Comparison of ENCODE assay signal across 26 cellular contexts in the genomic region with DNA sequence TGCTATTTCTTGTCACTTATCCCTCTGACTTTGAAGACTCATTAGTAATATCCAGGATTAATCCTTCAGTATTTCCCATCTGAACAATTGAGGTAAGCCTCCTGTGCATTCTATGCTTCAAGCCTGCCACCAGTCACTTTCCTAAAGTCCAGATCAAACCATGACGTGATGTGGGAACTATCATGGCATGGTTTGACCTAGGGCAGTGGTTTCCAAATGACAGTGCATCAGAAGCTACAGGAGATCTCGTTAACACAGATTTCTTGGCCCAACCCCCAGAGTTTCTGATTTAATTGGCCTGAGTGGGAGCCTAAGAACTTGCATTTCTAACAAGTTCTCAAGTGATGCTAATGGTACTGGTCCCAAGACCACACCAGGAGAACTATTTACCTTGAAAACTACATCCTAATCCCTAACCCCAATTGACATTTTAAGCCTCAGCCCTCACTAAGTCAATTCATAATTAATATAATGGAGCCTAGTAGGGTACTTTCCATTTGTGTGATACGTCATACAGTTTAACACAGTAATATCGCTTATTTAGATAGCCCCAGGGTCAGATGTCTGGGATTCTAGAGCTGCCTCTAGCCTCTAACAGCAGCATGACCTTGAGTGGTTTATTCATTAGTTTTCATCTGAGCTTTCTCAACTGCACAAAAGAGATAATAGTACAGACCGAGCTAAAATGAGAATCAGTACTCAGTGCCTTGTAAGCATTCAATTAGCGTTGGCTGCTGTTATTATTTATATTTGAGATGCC.
"Had no signal": no experiment of that assay in that cellular context is flagged by ENCODE, and none has a peak within 500 bp of the region (broad histone marks: within the 10 kb centered on the region; RNA-seq: fewer than 3 reads in every experiment).

No MANE protein-coding gene starts in this region.

- H3K27me3 ChIP-seq: ascending aorta, MG63 had no signal

- H3K27ac ChIP-seq: ascending aorta had no signal

- H3K4me1 ChIP-seq: ascending aorta had no signal

- H3K27ac Mint-ChIP-seq: activated CD4-positive, alpha-beta memory T cell treated with anti-CD3 and anti-CD28 coated beads for 36 hours; activated CD4-positive, alpha-beta T cell treated with anti-CD3 and anti-CD28 coated beads, Interleukin-2, amount 10 ng/mL, durations not matched to agents 7 days and 5 days; activated naive CD4-positive, alpha-beta T cell treated with anti-CD3 and anti-CD28 coated beads, Interleukin-2, amount 50 U/mL, for 72 hours; activated naive CD8-positive, alpha-beta T cell treated with anti-CD3 and anti-CD28 coated beads, Interleukin-2, amount 50 U/mL, for 24 hours; brain; T-helper 1 cell treated with Interleukin-12 subunit alpha and Interleukin-12 subunit beta and Interleukin-4 antibody, amounts not matched to agents 30 μg/mL and 1 μg/mL, for 36 hours; WTC11 had no signal

- H3K4me3 ChIP-seq: ascending aorta, MG63 had no signal

- H3K4me1 Mint-ChIP-seq: activated CD4-positive, alpha-beta T cell treated with anti-CD3 and anti-CD28 coated beads, Interleukin-2, amount 10 ng/mL, durations not matched to agents 7 days and 5 days; activated naive CD8-positive, alpha-beta T cell treated with anti-CD3 and anti-CD28 coated beads, Interleukin-2, amount 50 U/mL, for 24 hours; central memory CD8-positive, alpha-beta T cell had no signal

- H3K36me3 Mint-ChIP-seq: activated CD4-positive, alpha-beta memory T cell treated with anti-CD3 and anti-CD28 coated beads for 36 hours; activated naive CD4-positive, alpha-beta T cell treated with anti-CD3 and anti-CD28 coated beads, Interleukin-2, amount 50 U/mL, for 72 hours; brain had no signal

- H3K4me3 Mint-ChIP-seq: activated CD4-positive, alpha-beta memory T cell treated with anti-CD3 and anti-CD28 coated beads for 36 hours; activated CD4-positive, alpha-beta T cell treated with anti-CD3 and anti-CD28 coated beads, Interleukin-2, amount 10 ng/mL, durations not matched to agents 7 days and 5 days; activated naive CD8-positive, alpha-beta T cell treated with anti-CD3 and anti-CD28 coated beads, Interleukin-2, amount 50 U/mL, for 24 hours; activated T-cell treated with anti-CD3 and anti-CD28 coated beads, Interleukin-2, amount 50 U/mL, for 4 hours; brain; central memory CD8-positive, alpha-beta T cell; T-helper 1 cell treated with Interleukin-12 subunit alpha and Interleukin-12 subunit beta and Interleukin-4 antibody, amounts not matched to agents 30 μg/mL and 1 μg/mL, for 36 hours; WTC11 had no signal

- H3K36me3 ChIP-seq: ascending aorta, MG63 had no signal

- DNase-seq: activated CD4-positive, alpha-beta memory T cell treated with anti-CD3 and anti-CD28 coated beads for 36 hours; activated CD4-positive, alpha-beta T cell treated with anti-CD3 and anti-CD28 coated beads, Interleukin-2, amount 10 ng/mL, durations not matched to agents 7 days and 5 days; activated CD4-positive, CD25-positive, alpha-beta regulatory T cell treated with anti-CD3 and anti-CD28 coated beads, Interleukin-2, amount 50 U/mL, for 72 hours; activated CD8-positive, alpha-beta memory T cell treated with anti-CD3 and anti-CD28 coated beads for 24 hours; activated effector memory CD4-positive, alpha-beta T cell treated with anti-CD3 and anti-CD28 coated beads, Interleukin-2, amount 50 U/mL, for 16 hours; activated naive CD4-positive, alpha-beta T cell treated with Interleukin-2 at 50 U/mL for 16 hours; activated naive CD8-positive, alpha-beta T cell treated with anti-CD3 and anti-CD28 coated beads, Interleukin-2, amount 50 U/mL, for 24 hours; activated T-cell treated with anti-CD3 and anti-CD28 coated beads, Interleukin-2, amount 50 U/mL, for 4 hours; amniotic stem cell; MG63; NCI-H1105; NCI-H1436; NCI-H1694 treated with DMSO at 0.1 percent for 48 hours; NCI-H2081; NCI-H446; NCI-H524 treated with DMSO at 0.1 percent for 48 hours; NCI-H774; NK-92 treated with Interleukin-12 subunit alpha and Interleukin-12 subunit beta, amount 100 ng/mL, for 24 hours; OCI-M1; SHP77 treated with DMSO at 0.1 percent for 48 hours had no signal

- H3K9me3 ChIP-seq: ascending aorta, MG63 had no signal

- ATAC-seq: activated naive CD4-positive, alpha-beta T cell treated with anti-CD3 and anti-CD28 coated beads, Interleukin-2, amount 50 U/mL, for 72 hours; activated naive CD8-positive, alpha-beta T cell treated with anti-CD3 and anti-CD28 coated beads, Interleukin-2, amount 50 U/mL, for 24 hours; activated T-cell treated with anti-CD3 and anti-CD28 coated beads, Interleukin-2, amount 50 U/mL, for 4 hours; WTC11 had no signal

- H3K27me3 Mint-ChIP-seq: activated CD4-positive, alpha-beta memory T cell treated with anti-CD3 and anti-CD28 coated beads for 36 hours; activated CD4-positive, alpha-beta T cell treated with anti-CD3 and anti-CD28 coated beads, Interleukin-2, amount 10 ng/mL, durations not matched to agents 7 days and 5 days; activated naive CD8-positive, alpha-beta T cell treated with anti-CD3 and anti-CD28 coated beads, Interleukin-2, amount 50 U/mL, for 24 hours; brain; central memory CD8-positive, alpha-beta T cell had no signal
